ENCODE assay signal across 8 cellular contexts in genomic region chr20:13458860-13459451, GRCh38.
DNase-seq lines count a peak whose midpoint lies in the region; ATAC-seq and TF ChIP-seq lines count a peak whose summit lies in the region.

No MANE protein-coding gene starts in this region.

- no peaks in the 10 kb centered on the region for H3K79me2 ChIP-seq in DOHH2 (ENCODE audit: control insufficient read depth, low read length)

- POLR2A ChIA-PET in T-cell (lab: Charles Lee), result no interaction called here

- CTCF ChIA-PET in T-cell (lab: Charles Lee), result no interaction called here

- no peaks in the 10 kb centered on the region; the same call in 1 of the 2 replicates for H3K9me2 ChIP-seq in DOHH2 (replicated peaks; ENCODE audit: control insufficient read depth, low read length)

- H3K36me3 ChIP-seq in DOHH2 (ENCODE audit: control insufficient read depth, low read length), result no peaks in the 10 kb centered on the region

- peak; percentile 79 for TF ChIP-seq CTCF in DOHH2 (IDR thresholded peaks at IDR 0.05; ENCODE audit: low read depth, low read length, poor library complexity, severe bottlenecking)
- TF ChIP-seq CTCF in endothelial cell (IDR thresholded peaks at IDR 0.05; ENCODE audit: unreplicated experiment), result peak; percentile 82
- peak; percentile 73 for TF ChIP-seq CTCF in neural crest cell (conservative IDR thresholded peaks at IDR 0.05)

- no peak overlapping the region for H3K4me3 Mint-ChIP-seq in endothelial cell (ENCODE audit: unreplicated experiment)
- no peak overlapping the region for H3K4me3 Mint-ChIP-seq in neural crest cell
- H3K4me3 Mint-ChIP-seq in T-cell, result no peak overlapping the region

- no peak overlapping the region for H3K27ac ChIP-seq in DOHH2 (ENCODE audit: low read depth, low read length)

- H3K9me3 ChIP-seq in DOHH2 (ENCODE audit: control insufficient read depth, insufficient read depth, low read length), result no peaks in the 10 kb centered on the region

- peaks cover 12% of the 10 kb centered on the region for H3K4me1 Mint-ChIP-seq in endothelial cell (ENCODE audit: unreplicated experiment)
- no peaks in the 10 kb centered on the region for H3K4me1 Mint-ChIP-seq in neural crest cell
- no peaks in the 10 kb centered on the region for H3K4me1 Mint-ChIP-seq in T-cell

- H3F3A ChIP-seq in DOHH2 (ENCODE audit: control insufficient read depth, insufficient read depth), result no peaks in the 10 kb centered on the region

- peak; percentile 94 for ATAC-seq in HG03175 (IDR thresholded peaks at IDR 0.05; ENCODE audit: unreplicated experiment)
- ATAC-seq in T-cell (replicated peaks in 1 of 4), result no peak

- H3K36me3 Mint-ChIP-seq in endothelial cell (ENCODE audit: low read depth, unreplicated experiment), result no peaks in the 10 kb centered on the region
- no peaks in the 10 kb centered on the region for H3K36me3 Mint-ChIP-seq in neural crest cell (ENCODE audit: low read depth)
- H3K36me3 Mint-ChIP-seq in T-cell, result peaks cover 21% of the 10 kb centered on the region

- H3K9me3 Mint-ChIP-seq in endothelial cell (ENCODE audit: unreplicated experiment), result no peaks in the 10 kb centered on the region
- no peaks in the 10 kb centered on the region for H3K9me3 Mint-ChIP-seq in neural crest cell
- H3K9me3 Mint-ChIP-seq in T-cell, result no peaks in the 10 kb centered on the region

- no peak overlapping the region for H3K4me2 ChIP-seq in DOHH2 (ENCODE audit: low read length)

- no peak overlapping the region for H3K27ac Mint-ChIP-seq in endothelial cell (ENCODE audit: unreplicated experiment)
- H3K27ac Mint-ChIP-seq in neural crest cell (ENCODE audit: unreplicated experiment), result no peak overlapping the region
- H3K27ac Mint-ChIP-seq in T-cell, result no peak overlapping the region

- H3K27me3 Mint-ChIP-seq in endothelial cell (ENCODE audit: unreplicated experiment), result no peaks in the 10 kb centered on the region
- H3K27me3 Mint-ChIP-seq in neural crest cell (ENCODE audit: low read depth), result no peaks in the 10 kb centered on the region
- H3K27me3 Mint-ChIP-seq in T-cell, result no peaks in the 10 kb centered on the region

- H3K4me1 ChIP-seq in DOHH2 (ENCODE audit: control insufficient read depth, low read length), result no peaks in the 10 kb centered on the region

- DNase-seq in GM19240 (ENCODE audit: insufficient read length, low spot score), result peak; percentile 10
- peak; percentile 47 for DNase-seq in NCI-H748 treated with DMSO at 0.1 percent for 48 hours (lab: John Stamatoyannopoulos, UW)
- peak; percentile 22 for DNase-seq in endothelial cell (ENCODE audit: low spot score)
- DNase-seq in neural crest cell (ENCODE audit: low read depth, low spot score), result no peak
- DNase-seq in T-cell, result no peak
- DNase-seq in activated T-cell treated with anti-CD3 and anti-CD28 coated beads, Interleukin-2, amount 50 U/mL, for 48 hours, result no peak

- no peaks in the 10 kb centered on the region for H4K20me1 ChIP-seq in DOHH2 (ENCODE audit: control insufficient read depth, insufficient read depth, low read depth, low read length)

- H3K27me3 ChIP-seq in DOHH2 (ENCODE audit: control insufficient read depth, low read length), result no peaks in the 10 kb centered on the region

- H3K4me3 ChIP-seq in DOHH2 (ENCODE audit: low read length), result no peak overlapping the region

Comparison
In these comparisons a context has a peak if more than half of its experiments do, and no peak if none do; other contexts are left out.
1. DNase-seq: peak in GM19240 (single experiment), NCI-H748 treated with DMSO at 0.1 percent for 48 hours (single experiment) and endothelial cell (single experiment); none in neural crest cell (single experiment), T-cell (0 of 34) and activated T-cell treated with anti-CD3 and anti-CD28 coated beads, Interleukin-2, amount 50 U/mL, for 48 hours (0 of 2).
2. Peak in every context shown above with its lines, with median percentiles within 50 percentile points of each other: CTCF ChIP-seq.